ENCODE assay signal across 1 cellular context in genomic region chr2:181682026-181682789, GRCh38.
TF ChIP-seq lines count a peak whose summit lies in the region.

No MANE protein-coding gene starts in this region.

TF ChIP-seq in H1, 55 proteins besides CTCF, POLR2A, EP300 and RAD21:
- TF ChIP-seq EGR1 (IDR thresholded peaks at IDR 0.05; ENCODE audit: borderline replicate concordance, low read depth, low read length) (no peak), PHF8 (conservative IDR thresholded peaks at IDR 0.05; ENCODE audit: low read depth, low read length) (no peak), HDAC6 (IDR thresholded peaks at IDR 0.05; ENCODE audit: low read depth, low read length) (no peak), SUZ12 (IDR thresholded peaks at IDR 0.05; ENCODE audit: low read length) (no peak), SRF (IDR thresholded peaks at IDR 0.05; ENCODE audit: low read depth, low read length) (no peak), SIN3A (conservative IDR thresholded peaks at IDR 0.05 in 1 of 2, IDR thresholded peaks at IDR 0.05 in 1 of 2; ENCODE audit: low read depth in 1 of 2, low read length in 2 of 2) (no peak), JUND (IDR thresholded peaks at IDR 0.05; ENCODE audit: low read length) (no peak), SIRT6 (IDR thresholded peaks at IDR 0.05; ENCODE audit: low read length) (no peak), ATF2 (IDR thresholded peaks at IDR 0.05; ENCODE audit: low read length) (no peak), SP2 (IDR thresholded peaks at IDR 0.05; ENCODE audit: low read length) (no peak), CEBPB (IDR thresholded peaks at IDR 0.05; ENCODE audit: low read depth, low read length) (no peak), E2F6 (IDR thresholded peaks at IDR 0.05) (no peak), BCL11A (IDR thresholded peaks at IDR 0.05; ENCODE audit: low read depth in 2 of 2, low read length in 2 of 2) (no peak), ASH2L (IDR thresholded peaks at IDR 0.05; ENCODE audit: low read length) (no peak), MAFK (IDR thresholded peaks at IDR 0.05; ENCODE audit: low read depth, low read length) (no peak), TAF7 (optimal IDR thresholded peaks at IDR 0.05; ENCODE audit: borderline replicate concordance, low read depth, low read length) (no peak)
- TF ChIP-seq, protein P1, sequence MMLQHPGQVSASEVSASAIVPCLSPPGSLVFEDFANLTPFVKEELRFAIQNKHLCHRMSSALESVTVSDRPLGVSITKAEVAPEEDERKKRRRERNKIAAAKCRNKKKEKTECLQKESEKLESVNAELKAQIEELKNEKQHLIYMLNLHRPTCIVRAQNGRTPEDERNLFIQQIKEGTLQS (IDR thresholded peaks at IDR 0.05; ENCODE audit: insufficient read depth, low read depth, low read length): no peak
- TF ChIP-seq, protein P2, sequence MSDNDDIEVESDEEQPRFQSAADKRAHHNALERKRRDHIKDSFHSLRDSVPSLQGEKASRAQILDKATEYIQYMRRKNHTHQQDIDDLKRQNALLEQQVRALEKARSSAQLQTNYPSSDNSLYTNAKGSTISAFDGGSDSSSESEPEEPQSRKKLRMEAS (IDR thresholded peaks at IDR 0.05): no peak
